In the genomic region with DNA sequence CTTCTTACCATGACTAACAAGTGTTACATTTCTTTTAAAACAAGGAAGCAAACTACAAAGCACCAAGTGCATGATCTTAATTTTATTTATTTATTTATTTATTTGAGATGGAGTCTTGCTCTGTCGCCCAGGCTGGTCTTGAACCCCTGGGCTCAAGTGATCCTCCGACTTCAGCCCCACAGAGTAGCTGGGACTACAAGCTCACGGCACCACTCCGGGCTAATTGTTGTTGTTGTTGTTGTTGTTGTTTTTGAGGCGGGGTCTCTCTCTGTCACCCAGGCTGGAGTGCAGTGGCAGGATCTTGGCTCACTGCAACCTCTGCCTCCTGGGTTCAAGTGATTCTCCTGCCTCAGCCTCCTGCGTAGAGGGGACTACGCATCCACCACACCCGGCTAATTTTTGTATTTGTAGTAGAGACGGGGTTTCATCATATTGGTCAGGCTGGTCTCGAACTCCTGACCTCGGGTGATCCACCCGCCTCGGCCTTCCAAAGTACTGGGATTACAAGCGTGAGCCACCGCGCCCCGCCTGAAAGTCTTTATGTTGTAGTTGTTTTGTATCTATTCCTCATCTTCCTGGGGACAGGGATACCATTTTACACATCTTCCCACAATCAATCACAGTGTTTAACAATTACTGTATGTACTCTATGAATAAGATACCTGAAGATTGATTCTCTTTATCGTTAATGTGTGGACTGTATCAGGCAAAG, we compare ENCODE assay signal across 7 cellular contexts. TPM values are rescaled to one million over a fixed set of nuclear protein-coding genes. Genes with fewer than 3 reads are reported as not detected.
DNase-seq lines count a peak whose midpoint lies in the region; ATAC-seq and TF ChIP-seq lines count a peak whose summit lies in the region.
"Not testable (repeated sequence)": the region's sequence is repeated elsewhere in the genome, so short reads cannot be mapped to it uniquely, and the experiment has no call there.

No MANE protein-coding gene starts in this region.

- not testable (repeated sequence) for H3K9ac ChIP-seq in GM23248
- peak overlapping the region; percentile 77 for H3K9ac ChIP-seq in OCI-LY1 (ENCODE audit: low read length)
- peak overlapping the region; percentile 98 for H3K9ac ChIP-seq in mucosa of stomach (ENCODE audit: low read length)

- not testable (repeated sequence) for H3K27me3 Mint-ChIP-seq in activated CD8-positive, alpha-beta T cell treated with anti-CD3 and anti-CD28 coated beads for 36 hours; brain

- POLR2A ChIA-PET in activated CD8-positive, alpha-beta T cell treated with anti-CD3 and anti-CD28 coated beads for 36 hours (lab: Charles Lee): interaction anchor here (1.0 kb wide), 1 partner anchor 16 kb away, joined by 3 read pairs; a partner anchor contains a TSS

- H4K20me1 ChIP-seq in GM23248 (ENCODE audit: insufficient read depth); OCI-LY1 (ENCODE audit: insufficient read depth, low read length): not testable (repeated sequence)

- TF ChIP-seq POLR2A in gastroesophageal sphincter (IDR thresholded peaks at IDR 0.05); sigmoid colon (IDR thresholded peaks at IDR 0.05): not testable (repeated sequence)

- H3K27ac Mint-ChIP-seq in activated CD8-positive, alpha-beta T cell treated with anti-CD3 and anti-CD28 coated beads for 36 hours: peak overlapping the region; percentile 92
- H3K27ac Mint-ChIP-seq in brain: peak overlapping the region; percentile 25 to 100 (median 96)

- H3F3A ChIP-seq in GM23248 (ENCODE audit: insufficient read depth): peaks cover 12% of the 10 kb centered on the region; the same call in 1 of the 2 replicates
- not testable (repeated sequence) for H3F3A ChIP-seq in OCI-LY1 (ENCODE audit: insufficient read depth, low read length)

- CTCF ChIA-PET in activated CD8-positive, alpha-beta T cell treated with anti-CD3 and anti-CD28 coated beads for 36 hours (lab: Charles Lee): not testable (repeated sequence)

- peak overlapping the region; percentile 93 for H3K4me3 Mint-ChIP-seq in activated CD8-positive, alpha-beta T cell treated with anti-CD3 and anti-CD28 coated beads for 36 hours
- H3K4me3 Mint-ChIP-seq in brain: peak overlapping the region; percentile 84 to 100 (median 87)

- H2AFZ ChIP-seq in GM23248: peak overlapping the region; percentile 76
- not testable (repeated sequence) for H2AFZ ChIP-seq in OCI-LY1 (ENCODE audit: low read length)

- not testable (repeated sequence) for ATAC-seq in activated CD8-positive, alpha-beta T cell treated with anti-CD3 and anti-CD28 coated beads for 36 hours; gastroesophageal sphincter

- H3K36me3 Mint-ChIP-seq in activated CD8-positive, alpha-beta T cell treated with anti-CD3 and anti-CD28 coated beads for 36 hours (ENCODE audit: low read depth); brain: not testable (repeated sequence)

- intact Hi-C loops in activated CD8-positive, alpha-beta T cell treated with anti-CD3 and anti-CD28 coated beads for 36 hours (cut with micrococcal nuclease): not testable (repeated sequence)
- intact Hi-C loops in sigmoid colon (cut with DNase I): loop anchor here (1.0 to 10.0 kb wide), 4 partner anchors 16 to 696 kb away; a partner anchor contains a TSS

- H3K4me2 ChIP-seq in GM23248 (ENCODE audit: unreplicated experiment): peak overlapping the region; percentile 77
- H3K4me2 ChIP-seq in OCI-LY1 (ENCODE audit: low read length): peak overlapping the region; percentile 97

- not testable (repeated sequence) for TF ChIP-seq CTCF in OCI-LY1 (IDR thresholded peaks at IDR 0.05; ENCODE audit: low read length); activated CD8-positive, alpha-beta T cell treated with anti-CD3 and anti-CD28 coated beads for 36 hours (IDR thresholded peaks at IDR 0.05); brain (conservative IDR thresholded peaks at IDR 0.05); gastroesophageal sphincter (IDR thresholded peaks at IDR 0.05); sigmoid colon (IDR thresholded peaks at IDR 0.05)

- peaks cover 14% of the 10 kb centered on the region for H3K4me1 Mint-ChIP-seq in activated CD8-positive, alpha-beta T cell treated with anti-CD3 and anti-CD28 coated beads for 36 hours (ENCODE audit: low read depth)
- peaks cover 21% of the 10 kb centered on the region for H3K4me1 Mint-ChIP-seq in brain

- H3K36me3 ChIP-seq in GM23248 (ENCODE audit: low read depth); OCI-LY1 (ENCODE audit: insufficient read depth, low read length); gastroesophageal sphincter; mucosa of stomach (ENCODE audit: control insufficient read depth, insufficient read depth, low read length); sigmoid colon: not testable (repeated sequence)

- in situ Hi-C loops in GM23248 (cut with MboI): not testable (repeated sequence)

- not testable (repeated sequence) for DNase-seq in GM23248; activated CD8-positive, alpha-beta T cell treated with anti-CD3 and anti-CD28 coated beads for 36 hours
- DNase-seq in sigmoid colon: peak; percentile 59

- not testable (repeated sequence) for H3K9me3 Mint-ChIP-seq in activated CD8-positive, alpha-beta T cell treated with anti-CD3 and anti-CD28 coated beads for 36 hours; brain

- H3K27me3 ChIP-seq in GM23248 (replicated peaks; ENCODE audit: insufficient read depth); OCI-LY1 (ENCODE audit: insufficient read depth, low read length); gastroesophageal sphincter; mucosa of stomach (ENCODE audit: control insufficient read depth, insufficient read depth, low read length); sigmoid colon: not testable (repeated sequence)

- H3K9me3 ChIP-seq in GM23248 (ENCODE audit: low read depth); OCI-LY1 (ENCODE audit: low read length); gastroesophageal sphincter; mucosa of stomach (ENCODE audit: control insufficient read depth, low read length); sigmoid colon: not testable (repeated sequence)

- H3K4me1 ChIP-seq in GM23248 (ENCODE audit: insufficient read depth); mucosa of stomach (ENCODE audit: control insufficient read depth, insufficient read depth, low read length): not testable (repeated sequence)
- peaks cover 29% of the 10 kb centered on the region for H3K4me1 ChIP-seq in OCI-LY1 (ENCODE audit: insufficient read depth, low read length, severe bottlenecking)
- H3K4me1 ChIP-seq in gastroesophageal sphincter: peaks cover 0 to 24% (median 4%) of the 10 kb centered on the region in 3 donors
- H3K4me1 ChIP-seq in sigmoid colon: peaks cover 0 to 19% (median 11%) of the 10 kb centered on the region in 4 donors

- H3K79me2 ChIP-seq in GM23248 (ENCODE audit: insufficient read depth); OCI-LY1 (ENCODE audit: insufficient read depth, low read length): not testable (repeated sequence)

- H3K27ac ChIP-seq in GM23248: not testable (repeated sequence)
- H3K27ac ChIP-seq in OCI-LY1 (ENCODE audit: low read depth, low read length, poor library complexity, severe bottlenecking) (peak overlapping the region; percentile 65), gastroesophageal sphincter (peak overlapping the region; percentile 76 to 99 (median 96)), sigmoid colon (peak overlapping the region; percentile 94 to 98 (median 97))

- peak overlapping the region; percentile 86 for H3K4me3 ChIP-seq in GM23248
- H3K4me3 ChIP-seq in OCI-LY1 (ENCODE audit: low read depth, low read length, poor library complexity, severe bottlenecking): peak overlapping the region; percentile 76
- H3K4me3 ChIP-seq in gastroesophageal sphincter: peak overlapping the region in 1 of 2 donors; percentile 97
- H3K4me3 ChIP-seq in mucosa of stomach (ENCODE audit: low read length): peak overlapping the region; percentile 74
- H3K4me3 ChIP-seq in sigmoid colon: not testable (repeated sequence)

- WGBS in GM23248 (ENCODE audit: low coverage in 1 of 2, low lambda C conversion rate in 2 of 2, missing lambda C conversion rate in 2 of 2), 2 experiments: 97 to 99% methylated on average over 18 of the region's 18 CpGs
- 73 to 91% methylated on average over 5 to 11 of the region's 18 CpGs for WGBS in gastroesophageal sphincter (ENCODE audit: low coverage in 1 of 2), 2 donors
- WGBS in sigmoid colon, 2 donors: 73 to 84% methylated on average over 18 of the region's 18 CpGs

- TF ChIP-seq EP300 in gastroesophageal sphincter (IDR thresholded peaks at IDR 0.05); sigmoid colon (IDR thresholded peaks at IDR 0.05): not testable (repeated sequence)

- not testable (repeated sequence) for H3K9me2 ChIP-seq in GM23248 (ENCODE audit: insufficient read depth); OCI-LY1 (ENCODE audit: low read depth, low read length)

RNA-seq across cellular contexts. Expression of a gene that starts 1.2 kb away (rescaled TPM):
- 5.3 and 6.8 TPM in 2 replicates for total RNA-seq in GM23248 (2014; rRNA removed; shearing (Covaris generic))
- 4.4 and 6.1 TPM in 2 replicates for polyA plus RNA-seq in GM23248 (2016; fragmentation: Nextera tagmentation; extraction: Ambion mirVana)
- 1 to 10 TPM; 8.1 to 9.2 TPM for total RNA-seq in activated CD8-positive, alpha-beta T cell treated with anti-CD3 and anti-CD28 coated beads for 36 hours
- polyA plus RNA-seq in brain (ENCODE audit: insufficient read depth, low read depth, low replicate concordance): 6.9 TPM
- total RNA-seq in gastroesophageal sphincter: 10 to 100 TPM; 34.8 to 59.0 (median 37.1) TPM
- total RNA-seq in sigmoid colon: 10 to 100 TPM; 21.3 to 33.2 (median 24.0) TPM
- polyA plus RNA-seq in sigmoid colon: 10 to 100 TPM; 10.2 to 15.7 (median 15.1) TPM

RNA-seq across cellular contexts. Expression of a gene that starts 16.2 kb away (rescaled TPM):
- 61.6 and 81.0 TPM in 2 replicates for total RNA-seq in GM23248 (2014; rRNA removed; shearing (Covaris generic))
- polyA plus RNA-seq in GM23248 (2016; fragmentation: Nextera tagmentation; extraction: Ambion mirVana) (91.8 and 93.2 TPM in 2 replicates), brain (ENCODE audit: insufficient read depth, low read depth, low replicate concordance) (43.4 TPM), sigmoid colon (10 to 100 TPM; 15.0 to 30.3 (median 16.0) TPM)
- 10 to 100 TPM; 22.6 to 25.2 TPM for total RNA-seq in activated CD8-positive, alpha-beta T cell treated with anti-CD3 and anti-CD28 coated beads for 36 hours
- total RNA-seq in gastroesophageal sphincter (10 to 100 TPM; 50.5 to 73.0 (median 65.7) TPM), sigmoid colon (10 to 100 TPM; 63.7 to 88.5 (median 69.6) TPM)
